Comparison of ENCODE assay signal across 36 cellular contexts in the genomic region with DNA sequence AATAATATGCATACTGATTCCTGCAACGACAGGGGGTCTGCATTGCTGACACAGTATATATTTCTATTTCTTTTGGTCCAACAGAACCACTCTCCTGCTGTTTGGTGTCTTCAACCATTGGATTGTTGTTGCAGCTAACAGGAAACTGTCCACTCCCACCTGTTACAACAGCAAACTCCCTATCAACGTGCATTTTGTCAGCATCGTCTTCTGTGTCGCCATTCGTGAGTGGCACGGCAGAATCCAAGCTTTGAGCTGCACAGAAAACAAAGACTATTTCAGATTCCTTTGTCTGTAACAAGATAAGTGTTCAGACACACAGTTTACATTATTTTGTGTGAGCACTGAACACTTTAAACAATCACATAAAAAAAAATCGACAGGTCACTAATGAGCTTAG.
"Had no signal": no experiment of that assay in that cellular context is flagged by ENCODE, and none has a peak within 500 bp of the region (broad histone marks: within the 10 kb centered on the region; RNA-seq: fewer than 3 reads in every experiment).

No MANE protein-coding gene starts in this region.

- FAIRE-seq: colon had no signal

- ATAC-seq: activated CD8-positive, alpha-beta T cell treated with anti-CD3 and anti-CD28 coated beads, Interleukin-2, amount 10 ng/mL, durations not matched to agents 7 days and 5 days; body of pancreas; effector memory CD8-positive, alpha-beta T cell; foreskin keratinocyte; gastrocnemius medialis; heart left ventricle; T-helper 17 cell had no signal

- H3K9me3 Mint-ChIP-seq: activated CD4-positive, alpha-beta memory T cell treated with anti-CD3 and anti-CD28 coated beads for 36 hours; activated CD4-positive, alpha-beta T cell treated with anti-CD3 and anti-CD28 coated beads, Interleukin-2, amount 10 ng/mL, durations not matched to agents 24 days and 14 days; activated naive CD4-positive, alpha-beta T cell treated with anti-CD3 and anti-CD28 coated beads, Interleukin-2, amount 10 ng/mL, durations not matched to agents 7 days and 5 days; activated naive CD4-positive, alpha-beta T cell treated with anti-CD3 and anti-CD28 coated beads, Interleukin-2, amount 50 U/mL, for 72 hours; activated naive CD8-positive, alpha-beta T cell treated with anti-CD3 and anti-CD28 coated beads, Interleukin-2, amount 10 ng/mL, durations not matched to agents 7 days and 5 days; activated T-helper 1 cell treated with anti-CD3 and anti-CD28 coated beads, Interleukin-12 subunit alpha, Interleukin-12 subunit beta, Interleukin-2, Interleukin-4 antibody, amounts not matched to agents 30 ng/mL and 10 ng/mL and 1 ng/mL, durations not matched to agents 14 hours and 24 hours and 36 hours; effector memory CD8-positive, alpha-beta T cell; T-helper 2 cell treated with Interferon-gamma antibody and Interleukin-4, amounts not matched to agents 5 μg/mL and 100 μg/mL, for 36 hours had no signal

- H3K27me3 ChIP-seq: body of pancreas, esophagus muscularis mucosa, foreskin keratinocyte, gastrocnemius medialis, heart left ventricle had no signal

- H3K4me3 ChIP-seq: body of pancreas, esophagus muscularis mucosa, gastrocnemius medialis, heart left ventricle had no signal

- H3K9me3 ChIP-seq: body of pancreas, esophagus muscularis mucosa, gastrocnemius medialis, heart left ventricle had no signal

- H3K27me3 Mint-ChIP-seq: activated CD4-positive, alpha-beta memory T cell treated with anti-CD3 and anti-CD28 coated beads for 36 hours; activated CD4-positive, alpha-beta T cell treated with anti-CD3 and anti-CD28 coated beads for 36 hours; activated CD4-positive, alpha-beta T cell treated with anti-CD3 and anti-CD28 coated beads, Interleukin-2, amount 10 ng/mL, durations not matched to agents 24 days and 14 days; activated CD8-positive, alpha-beta memory T cell treated with anti-CD3 and anti-CD28 coated beads, Interleukin-2, amount 10 ng/mL, durations not matched to agents 7 days and 5 days; activated naive CD4-positive, alpha-beta T cell treated with anti-CD3 and anti-CD28 coated beads, Interleukin-2, amount 10 ng/mL, durations not matched to agents 7 days and 5 days; activated naive CD8-positive, alpha-beta T cell treated with anti-CD3 and anti-CD28 coated beads, Interleukin-2, amount 10 ng/mL, durations not matched to agents 7 days and 5 days; effector memory CD8-positive, alpha-beta T cell; T-helper 17 cell had no signal

- DNase-seq: activated CD4-positive, alpha-beta T cell treated with anti-CD3 and anti-CD28 coated beads for 36 hours; activated CD4-positive, alpha-beta T cell treated with anti-CD3 and anti-CD28 coated beads, Interleukin-2, amount 10 ng/mL, durations not matched to agents 24 days and 14 days; activated CD4-positive, CD25-positive, alpha-beta regulatory T cell; activated CD4-positive, CD25-positive, alpha-beta regulatory T cell treated with anti-CD3 and anti-CD28 coated beads, Interleukin-2, amount 50 U/mL, for 72 hours; activated CD8-positive, alpha-beta memory T cell treated with anti-CD3 and anti-CD28 coated beads, Interleukin-2, amount 50 U/mL, for 4 hours; activated CD8-positive, alpha-beta T cell treated with anti-CD3 and anti-CD28 coated beads, Interleukin-2, amount 10 ng/mL, durations not matched to agents 7 days and 5 days; activated gamma-delta T cell; activated naive CD4-positive, alpha-beta T cell; activated naive CD4-positive, alpha-beta T cell treated with anti-CD3 and anti-CD28 coated beads, Interleukin-2, amount 10 ng/mL, durations not matched to agents 7 days and 5 days; activated naive CD8-positive, alpha-beta T cell treated with anti-CD3 and anti-CD28 coated beads, Interleukin-2, amount 10 ng/mL, durations not matched to agents 7 days and 5 days; activated T-cell treated with anti-CD3 and anti-CD28 coated beads, Interleukin-2, amount 50 U/mL, for 1 hour; activated T-cell treated with anti-CD3 and anti-CD28 coated beads, Interleukin-2, amount 50 U/mL, for 48 hours; amniotic stem cell; anterior cingulate cortex; body of pancreas; caudate nucleus; cortex of kidney; dermis blood vessel endothelial cell; effector CD4-positive, alpha-beta T cell; effector memory CD8-positive, alpha-beta T cell; erythroblast; foreskin keratinocyte; gastrocnemius medialis; glutamatergic neuron; heart left ventricle; T-helper 1 cell; T-helper 17 cell; T1000; WERI-Rb-1 had no signal

- H3K36me3 Mint-ChIP-seq: activated naive CD4-positive, alpha-beta T cell treated with anti-CD3 and anti-CD28 coated beads, Interleukin-2, amount 10 ng/mL, durations not matched to agents 7 days and 5 days; activated naive CD4-positive, alpha-beta T cell treated with anti-CD3 and anti-CD28 coated beads, Interleukin-2, amount 50 U/mL, for 72 hours; activated naive CD8-positive, alpha-beta T cell treated with anti-CD3 and anti-CD28 coated beads, Interleukin-2, amount 10 ng/mL, durations not matched to agents 7 days and 5 days had no signal

- H3K4me1 ChIP-seq: foreskin keratinocyte had no signal

- H3K27ac ChIP-seq: body of pancreas, esophagus muscularis mucosa, foreskin keratinocyte, heart left ventricle, WERI-Rb-1 had no signal

- H3K4me3 Mint-ChIP-seq: activated CD4-positive, alpha-beta memory T cell treated with anti-CD3 and anti-CD28 coated beads for 36 hours; activated CD4-positive, alpha-beta T cell treated with anti-CD3 and anti-CD28 coated beads for 36 hours; activated CD4-positive, alpha-beta T cell treated with anti-CD3 and anti-CD28 coated beads, Interleukin-2, amount 10 ng/mL, durations not matched to agents 24 days and 14 days; activated CD8-positive, alpha-beta memory T cell treated with anti-CD3 and anti-CD28 coated beads, Interleukin-2, amount 10 ng/mL, durations not matched to agents 7 days and 5 days; activated CD8-positive, alpha-beta T cell treated with anti-CD3 and anti-CD28 coated beads, Interleukin-2, amount 10 ng/mL, durations not matched to agents 7 days and 5 days; activated naive CD4-positive, alpha-beta T cell treated with anti-CD3 and anti-CD28 coated beads, Interleukin-2, amount 10 ng/mL, durations not matched to agents 7 days and 5 days; activated naive CD8-positive, alpha-beta T cell treated with anti-CD3 and anti-CD28 coated beads, Interleukin-2, amount 10 ng/mL, durations not matched to agents 7 days and 5 days; activated T-helper 1 cell treated with anti-CD3 and anti-CD28 coated beads, Interleukin-12 subunit alpha, Interleukin-12 subunit beta, Interleukin-2, Interleukin-4 antibody, amounts not matched to agents 30 ng/mL and 10 ng/mL and 1 ng/mL, durations not matched to agents 14 hours and 24 hours and 36 hours; effector memory CD8-positive, alpha-beta T cell; T-helper 17 cell; T-helper 2 cell treated with Interferon-gamma antibody and Interleukin-4, amounts not matched to agents 5 μg/mL and 100 μg/mL, for 36 hours had no signal

- H3K27ac Mint-ChIP-seq: activated CD4-positive, alpha-beta memory T cell treated with anti-CD3 and anti-CD28 coated beads for 36 hours; activated CD4-positive, alpha-beta T cell treated with anti-CD3 and anti-CD28 coated beads for 36 hours; activated CD4-positive, alpha-beta T cell treated with anti-CD3 and anti-CD28 coated beads, Interleukin-2, amount 10 ng/mL, durations not matched to agents 24 days and 14 days; activated CD8-positive, alpha-beta memory T cell treated with anti-CD3 and anti-CD28 coated beads, Interleukin-2, amount 10 ng/mL, durations not matched to agents 7 days and 5 days; activated CD8-positive, alpha-beta T cell treated with anti-CD3 and anti-CD28 coated beads, Interleukin-2, amount 10 ng/mL, durations not matched to agents 7 days and 5 days; activated naive CD4-positive, alpha-beta T cell treated with anti-CD3 and anti-CD28 coated beads, Interleukin-2, amount 10 ng/mL, durations not matched to agents 7 days and 5 days; activated naive CD4-positive, alpha-beta T cell treated with anti-CD3 and anti-CD28 coated beads, Interleukin-2, amount 50 U/mL, for 72 hours; activated naive CD8-positive, alpha-beta T cell treated with anti-CD3 and anti-CD28 coated beads, Interleukin-2, amount 10 ng/mL, durations not matched to agents 7 days and 5 days; activated T-helper 1 cell treated with anti-CD3 and anti-CD28 coated beads, Interleukin-12 subunit alpha, Interleukin-12 subunit beta, Interleukin-2, Interleukin-4 antibody, amounts not matched to agents 30 ng/mL and 10 ng/mL and 1 ng/mL, durations not matched to agents 14 hours and 24 hours and 36 hours; effector memory CD8-positive, alpha-beta T cell; T-helper 17 cell; T-helper 2 cell treated with Interferon-gamma antibody and Interleukin-4, amounts not matched to agents 5 μg/mL and 100 μg/mL, for 36 hours had no signal
